ENCODE assay signal across 34 cellular contexts in the genomic region with DNA sequence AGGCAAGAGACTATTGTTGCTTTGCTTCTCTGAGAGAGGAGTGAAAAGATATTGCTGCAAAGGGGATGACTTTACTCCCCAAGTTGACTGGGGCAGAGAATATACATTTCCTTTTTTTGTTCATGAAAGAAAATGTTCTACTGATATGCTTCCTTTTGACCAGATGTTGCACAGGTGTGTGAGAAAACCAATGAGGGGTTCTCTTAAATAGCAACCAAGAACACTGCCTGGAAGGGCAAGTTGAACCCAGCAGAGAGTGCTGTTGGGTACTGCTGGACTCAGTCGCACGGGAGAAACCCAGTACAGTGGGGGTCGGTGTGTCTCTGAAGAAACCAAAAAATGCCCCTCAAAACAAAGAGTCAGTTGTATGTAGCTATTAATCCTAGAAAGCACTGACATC.
DNase-seq lines count a peak whose midpoint lies in the region; ATAC-seq and TF ChIP-seq lines count a peak whose summit lies in the region.
"Had no signal": no experiment of that assay in that cellular context is flagged by ENCODE, and none has a peak within 500 bp of the region (broad histone marks: within the 10 kb centered on the region; RNA-seq: fewer than 3 reads in every experiment).

No MANE protein-coding gene starts in this region.

- no peaks in the 10 kb centered on the region for H4K20me1 ChIP-seq in DND-41 (ENCODE audit: insufficient read depth, low read length)
- H4K20me1 ChIP-seq in Karpas-422 (ENCODE audit: insufficient read depth, low read depth, low read length) = no peaks in the 10 kb centered on the region

- H3K27me3 ChIP-seq in DND-41 (ENCODE audit: insufficient read depth, low read length, poor library complexity) (no peaks in the 10 kb centered on the region), Karpas-422 (ENCODE audit: low read length) (no peaks in the 10 kb centered on the region), aorta (ENCODE audit: control insufficient read depth in 1 of 2, insufficient read depth in 2 of 2, low read length in 1 of 2) (no peaks in the 10 kb centered on the region)
- H3K27me3 ChIP-seq: left lung, ovary had no signal

- H3K9ac ChIP-seq in DND-41 (ENCODE audit: low read depth, low read length) = no peak overlapping the region
- 0 out of 2 replicates have a peak overlapping the region, but pooled peaks have one; percentile 6 for H3K9ac ChIP-seq in Karpas-422 (ENCODE audit: low read length)

- no peaks in the 10 kb centered on the region for H3K79me2 ChIP-seq in DND-41 (ENCODE audit: insufficient read depth, low read length)
- no peaks in the 10 kb centered on the region for H3K79me2 ChIP-seq in Karpas-422 (ENCODE audit: low read length)

- peaks cover 24 to 55% of the 10 kb centered on the region in 2 donors for H3K4me1 Mint-ChIP-seq in stimulated activated naive B cell treated with anti-CD40 and anti-IgM and Interleukin-4, amounts not matched to agents 10 μg/mL and 1 μg/mL and 100 μg/mL, for 72 hours
- H3K4me1 Mint-ChIP-seq: activated T-helper 17 cell treated with anti-CD3 and anti-CD28 coated beads, Interleukin-2, amount 50 U/mL, for 72 hours had no signal

- WGBS in aorta, 2 donors = 90 to 96% methylated on average over 3 of the region's 3 CpGs

- no peak overlapping the region for H3K4me2 ChIP-seq in DND-41 (ENCODE audit: insufficient read depth, low read length)
- H3K4me2 ChIP-seq in Karpas-422 (ENCODE audit: low read depth, low read length, poor library complexity, severe bottlenecking) = peak overlapping the region; percentile 23

- no peak overlapping the region for H3K4me3 Mint-ChIP-seq in stimulated activated naive B cell treated with anti-CD40 and anti-IgM and Interleukin-4, amounts not matched to agents 10 μg/mL and 1 μg/mL and 100 μg/mL, for 72 hours
- H3K4me3 Mint-ChIP-seq: activated CD8-positive, alpha-beta T cell treated with anti-CD3 and anti-CD28 coated beads, Interleukin-2, amount 10 ng/mL, durations not matched to agents 7 days and 5 days; activated T-helper 17 cell treated with anti-CD3 and anti-CD28 coated beads, Interleukin-2, amount 50 U/mL, for 72 hours; CD4-positive, alpha-beta T cell; neural crest cell; stimulated activated memory B cell treated with anti-CD40 and anti-IgM and Interleukin-4, amounts not matched to agents 10 μg/mL and 1 μg/mL and 100 μg/mL, for 72 hours had no signal

- TF ChIP-seq CTCF in DND-41 (IDR thresholded peaks at IDR 0.05; ENCODE audit: borderline replicate concordance, extremely low read depth, low read length, poor library complexity, severe bottlenecking) = peak; percentile 28

- intact Hi-C loops in aorta (cut with DNase I) = no loop called here

- H3K9me3 Mint-ChIP-seq in stimulated activated naive B cell treated with anti-CD40 and anti-IgM and Interleukin-4, amounts not matched to agents 10 μg/mL and 1 μg/mL and 100 μg/mL, for 72 hours = no peaks in the 10 kb centered on the region
- H3K9me3 Mint-ChIP-seq: activated T-helper 17 cell treated with anti-CD3 and anti-CD28 coated beads, Interleukin-2, amount 50 U/mL, for 72 hours; CD4-positive, alpha-beta T cell; IgD-negative memory B cell; neural crest cell; stimulated activated memory B cell treated with anti-CD40 and anti-IgM and Interleukin-4, amounts not matched to agents 10 μg/mL and 1 μg/mL and 100 μg/mL, for 72 hours had no signal

- H2AFZ ChIP-seq in DND-41 (ENCODE audit: low read depth, low read length) (no peak overlapping the region), Karpas-422 (ENCODE audit: low read length) (no peak overlapping the region)

- DNase-seq in DND-41 (no peak), Karpas-422 (peak; percentile 46), aorta (no peak)
- DNase-seq in stimulated activated naive B cell treated with anti-CD40 and anti-IgM and Interleukin-4, amounts not matched to agents 10 μg/mL and 1 μg/mL and 100 μg/mL, for 72 hours = no peak
- DNase-seq: activated CD4-positive, alpha-beta T cell treated with anti-CD3 and anti-CD28 coated beads for 4 hours; activated CD8-positive, alpha-beta T cell treated with anti-CD3 and anti-CD28 coated beads, Interleukin-2, amount 10 ng/mL, durations not matched to agents 7 days and 5 days; activated naive CD4-positive, alpha-beta T cell treated with anti-CD3 and anti-CD28 coated beads, Interleukin-2, amount 50 U/mL, for 16 hours; amniotic stem cell; CD4-positive, alpha-beta T cell; DMS79 treated with DMSO at 0.1 percent for 48 hours; foreskin keratinocyte; head of caudate nucleus; islet precursor cell; left lung; mesenchymal stem cell; NCI-H1092; NCI-H1694 treated with DMSO at 0.1 percent for 48 hours; NCI-H446 treated with DMSO at 0.1 percent for 48 hours; NCI-H82; ovary; T1000 had no signal

- H3K4me3 ChIP-seq in DND-41 (ENCODE audit: low read depth in 1 of 2, low read length in 2 of 2) (no peak overlapping the region), Karpas-422 (ENCODE audit: low read length) (no peak overlapping the region), aorta (ENCODE audit: low read length in 2 of 2) (no peak overlapping the region)
- H3K4me3 ChIP-seq: HAP-1, left lung, ovary, skin epidermis had no signal

- ATAC-seq in DND-41 (ENCODE audit: insufficient read depth, low read depth) (0 out of 3 replicates have a peak, but pooled peaks have one; percentile 4), GM19351 (IDR thresholded peaks at IDR 0.05; ENCODE audit: unreplicated experiment) (peak; percentile 60), HG02678 (IDR thresholded peaks at IDR 0.05; ENCODE audit: unreplicated experiment) (peak; percentile 66), HG03521 (IDR thresholded peaks at IDR 0.05; ENCODE audit: unreplicated experiment) (no peak), aorta (ENCODE audit: low FRiP score) (no peak), GM18511 (IDR thresholded peaks at IDR 0.05; ENCODE audit: unreplicated experiment) (no peak)
- no peak for ATAC-seq in stimulated activated naive B cell treated with anti-CD40 and anti-IgM and Interleukin-4, amounts not matched to agents 10 μg/mL and 1 μg/mL and 100 μg/mL, for 72 hours (replicated peaks)
- ATAC-seq: activated CD8-positive, alpha-beta T cell treated with anti-CD3 and anti-CD28 coated beads, Interleukin-2, amount 10 ng/mL, durations not matched to agents 7 days and 5 days; activated T-helper 17 cell treated with anti-CD3 and anti-CD28 coated beads, Interleukin-2, amount 50 U/mL, for 72 hours; esophagus mucosa; foreskin keratinocyte; left lung; stimulated activated memory B cell treated with anti-CD40 and anti-IgM and Interleukin-4, amounts not matched to agents 10 μg/mL and 1 μg/mL and 100 μg/mL, for 72 hours had no signal

- H3K27ac ChIP-seq in DND-41 (ENCODE audit: low read length) = peak overlapping the region; percentile 26
- H3K27ac ChIP-seq in Karpas-422 (ENCODE audit: low read length) = peak overlapping the region; percentile 83
- no peak overlapping the region for H3K27ac ChIP-seq in aorta (ENCODE audit: low read depth in 1 of 2, low read length in 2 of 2)
- H3K27ac ChIP-seq: foreskin keratinocyte, left lung, ovary, RWPE1, skin epidermis, VCaP had no signal

- no peaks in the 10 kb centered on the region for H3K9me3 ChIP-seq in DND-41 (ENCODE audit: insufficient read depth, low read length, severe bottlenecking)
- no peaks in the 10 kb centered on the region for H3K9me3 ChIP-seq in Karpas-422 (ENCODE audit: low read length)
- no peaks in the 10 kb centered on the region for H3K9me3 ChIP-seq in aorta (ENCODE audit: control insufficient read depth, low read length)
- H3K9me3 ChIP-seq: HAP-1, left lung, ovary had no signal

- no peaks in the 10 kb centered on the region for H3K27me3 Mint-ChIP-seq in stimulated activated naive B cell treated with anti-CD40 and anti-IgM and Interleukin-4, amounts not matched to agents 10 μg/mL and 1 μg/mL and 100 μg/mL, for 72 hours
- H3K27me3 Mint-ChIP-seq: activated T-helper 17 cell treated with anti-CD3 and anti-CD28 coated beads, Interleukin-2, amount 50 U/mL, for 72 hours; CD4-positive, alpha-beta T cell; IgD-negative memory B cell; stimulated activated memory B cell treated with anti-CD40 and anti-IgM and Interleukin-4, amounts not matched to agents 10 μg/mL and 1 μg/mL and 100 μg/mL, for 72 hours had no signal

- H3K4me1 ChIP-seq in DND-41 (ENCODE audit: insufficient read depth, low read length) (peaks cover 54% of the 10 kb centered on the region), Karpas-422 (ENCODE audit: low read length) (peaks cover 79% of the 10 kb centered on the region), aorta (ENCODE audit: control insufficient read depth in 1 of 2, insufficient read depth in 2 of 2, low read length in 2 of 2) (no peaks in the 10 kb centered on the region)
- H3K4me1 ChIP-seq: foreskin keratinocyte, HAP-1 had no signal

- H3K9me2 ChIP-seq in Karpas-422 (replicated peaks; ENCODE audit: insufficient read depth, low read length) = no peaks in the 10 kb centered on the region

- H3K27ac Mint-ChIP-seq in stimulated activated naive B cell treated with anti-CD40 and anti-IgM and Interleukin-4, amounts not matched to agents 10 μg/mL and 1 μg/mL and 100 μg/mL, for 72 hours = no peak overlapping the region
- H3K27ac Mint-ChIP-seq: activated CD8-positive, alpha-beta T cell treated with anti-CD3 and anti-CD28 coated beads, Interleukin-2, amount 10 ng/mL, durations not matched to agents 7 days and 5 days; activated T-helper 17 cell treated with anti-CD3 and anti-CD28 coated beads, Interleukin-2, amount 50 U/mL, for 72 hours; CD4-positive, alpha-beta T cell had no signal

- H3K36me3 ChIP-seq in DND-41 (ENCODE audit: insufficient read depth, low read length) (no peaks in the 10 kb centered on the region), Karpas-422 (ENCODE audit: insufficient read depth, low read length) (no peaks in the 10 kb centered on the region), aorta (ENCODE audit: control insufficient read depth in 1 of 2, insufficient read depth in 2 of 2, low read length in 1 of 2) (no peaks in the 10 kb centered on the region)
- H3K36me3 ChIP-seq: HAP-1, left lung, ovary had no signal

- no peaks in the 10 kb centered on the region for H3K36me3 Mint-ChIP-seq in stimulated activated naive B cell treated with anti-CD40 and anti-IgM and Interleukin-4, amounts not matched to agents 10 μg/mL and 1 μg/mL and 100 μg/mL, for 72 hours
- H3K36me3 Mint-ChIP-seq: stimulated activated memory B cell treated with anti-CD40 and anti-IgM and Interleukin-4, amounts not matched to agents 10 μg/mL and 1 μg/mL and 100 μg/mL, for 72 hours had no signal

Comparison
In these comparisons a context has a peak if more than half of its experiments do, and no peak if none do; other contexts are left out.
1. ATAC-seq: peak in DND-41 (single experiment), GM19351 (single experiment) and HG02678 (single experiment); none in stimulated activated naive B cell treated with anti-CD40 and anti-IgM and Interleukin-4, amounts not matched to agents 10 μg/mL and 1 μg/mL and 100 μg/mL, for 72 hours (0 of 2), HG03521 (single experiment), aorta (single experiment) and GM18511 (single experiment).
2. H3K27ac ChIP-seq: peak in DND-41 (single experiment) and Karpas-422 (single experiment); none in aorta (0 of 2).